ENCODE assay signal across 1 cellular context in the genomic region with DNA sequence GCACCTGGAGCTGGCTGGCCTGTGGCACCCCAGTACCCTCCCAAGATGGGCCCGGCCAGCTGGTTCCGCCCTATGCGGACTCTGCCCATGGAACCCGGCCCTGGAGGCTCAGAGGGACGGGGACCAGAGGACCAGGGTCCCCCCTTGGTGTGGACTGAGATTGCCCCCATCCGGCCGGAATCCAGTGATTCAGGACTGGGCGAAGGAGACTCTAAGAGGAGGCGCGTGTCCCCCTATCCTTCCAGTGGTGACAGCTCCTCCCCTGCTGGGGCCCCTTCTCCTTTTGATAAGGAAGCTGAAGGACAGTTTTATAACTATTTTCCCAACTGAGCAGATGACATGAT.
TF ChIP-seq lines count a peak whose summit lies in the region.

No MANE protein-coding gene starts in this region.

TF ChIP-seq in K562, 482 proteins besides CTCF, POLR2A, EP300 and RAD21 (continued from another document):
- TF ChIP-seq, protein P1, sequence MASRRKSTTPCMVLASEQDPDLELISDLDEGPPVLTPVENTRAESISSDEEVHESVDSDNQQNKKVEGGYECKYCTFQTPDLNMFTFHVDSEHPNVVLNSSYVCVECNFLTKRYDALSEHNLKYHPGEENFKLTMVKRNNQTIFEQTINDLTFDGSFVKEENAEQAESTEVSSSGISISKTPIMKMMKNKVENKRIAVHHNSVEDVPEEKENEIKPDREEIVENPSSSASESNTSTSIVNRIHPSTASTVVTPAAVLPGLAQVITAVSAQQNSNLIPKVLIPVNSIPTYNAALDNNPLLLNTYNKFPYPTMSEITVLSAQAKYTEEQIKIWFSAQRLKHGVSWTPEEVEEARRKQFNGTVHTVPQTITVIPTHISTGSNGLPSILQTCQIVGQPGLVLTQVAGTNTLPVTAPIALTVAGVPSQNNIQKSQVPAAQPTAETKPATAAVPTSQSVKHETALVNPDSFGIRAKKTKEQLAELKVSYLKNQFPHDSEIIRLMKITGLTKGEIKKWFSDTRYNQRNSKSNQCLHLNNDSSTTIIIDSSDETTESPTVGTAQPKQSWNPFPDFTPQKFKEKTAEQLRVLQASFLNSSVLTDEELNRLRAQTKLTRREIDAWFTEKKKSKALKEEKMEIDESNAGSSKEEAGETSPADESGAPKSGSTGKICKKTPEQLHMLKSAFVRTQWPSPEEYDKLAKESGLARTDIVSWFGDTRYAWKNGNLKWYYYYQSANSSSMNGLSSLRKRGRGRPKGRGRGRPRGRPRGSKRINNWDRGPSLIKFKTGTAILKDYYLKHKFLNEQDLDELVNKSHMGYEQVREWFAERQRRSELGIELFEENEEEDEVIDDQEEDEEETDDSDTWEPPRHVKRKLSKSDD (conservative IDR thresholded peaks at IDR 0.05; ENCODE audit: low read length) = no peak
- no peak for TF ChIP-seq ETS2 (tag; IDR thresholded peaks at IDR 0.05; ENCODE audit: borderline replicate concordance, poor library complexity, severe bottlenecking)
- TF ChIP-seq, protein P2, sequence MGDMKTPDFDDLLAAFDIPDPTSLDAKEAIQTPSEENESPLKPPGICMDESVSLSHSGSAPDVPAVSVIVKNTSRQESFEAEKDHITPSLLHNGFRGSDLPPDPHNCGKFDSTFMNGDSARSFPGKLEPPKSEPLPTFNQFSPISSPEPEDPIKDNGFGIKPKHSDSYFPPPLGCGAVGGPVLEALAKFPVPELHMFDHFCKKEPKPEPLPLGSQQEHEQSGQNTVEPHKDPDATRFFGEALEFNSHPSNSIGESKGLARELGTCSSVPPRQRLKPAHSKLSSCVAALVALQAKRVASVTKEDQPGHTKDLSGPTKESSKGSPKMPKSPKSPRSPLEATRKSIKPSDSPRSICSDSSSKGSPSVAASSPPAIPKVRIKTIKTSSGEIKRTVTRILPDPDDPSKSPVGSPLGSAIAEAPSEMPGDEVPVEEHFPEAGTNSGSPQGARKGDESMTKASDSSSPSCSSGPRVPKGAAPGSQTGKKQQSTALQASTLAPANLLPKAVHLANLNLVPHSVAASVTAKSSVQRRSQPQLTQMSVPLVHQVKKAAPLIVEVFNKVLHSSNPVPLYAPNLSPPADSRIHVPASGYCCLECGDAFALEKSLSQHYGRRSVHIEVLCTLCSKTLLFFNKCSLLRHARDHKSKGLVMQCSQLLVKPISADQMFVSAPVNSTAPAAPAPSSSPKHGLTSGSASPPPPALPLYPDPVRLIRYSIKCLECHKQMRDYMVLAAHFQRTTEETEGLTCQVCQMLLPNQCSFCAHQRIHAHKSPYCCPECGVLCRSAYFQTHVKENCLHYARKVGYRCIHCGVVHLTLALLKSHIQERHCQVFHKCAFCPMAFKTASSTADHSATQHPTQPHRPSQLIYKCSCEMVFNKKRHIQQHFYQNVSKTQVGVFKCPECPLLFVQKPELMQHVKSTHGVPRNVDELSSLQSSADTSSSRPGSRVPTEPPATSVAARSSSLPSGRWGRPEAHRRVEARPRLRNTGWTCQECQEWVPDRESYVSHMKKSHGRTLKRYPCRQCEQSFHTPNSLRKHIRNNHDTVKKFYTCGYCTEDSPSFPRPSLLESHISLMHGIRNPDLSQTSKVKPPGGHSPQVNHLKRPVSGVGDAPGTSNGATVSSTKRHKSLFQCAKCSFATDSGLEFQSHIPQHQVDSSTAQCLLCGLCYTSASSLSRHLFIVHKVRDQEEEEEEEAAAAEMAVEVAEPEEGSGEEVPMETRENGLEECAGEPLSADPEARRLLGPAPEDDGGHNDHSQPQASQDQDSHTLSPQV (IDR thresholded peaks at IDR 0.05) = no peak
- no peak for TF ChIP-seq HLTF (IDR thresholded peaks at IDR 0.05)
- TF ChIP-seq HNRNPH1 (optimal IDR thresholded peaks at IDR 0.05; ENCODE audit: low read depth, low read length) = no peak
- TF ChIP-seq FOXK1 (CRISPR knock-in tag; IDR thresholded peaks at IDR 0.05; ENCODE audit: borderline replicate concordance) = no peak
- no peak for TF ChIP-seq BACH1 (tag; IDR thresholded peaks at IDR 0.05)
- TF ChIP-seq TBP (optimal IDR thresholded peaks at IDR 0.05; ENCODE audit: low read depth, low read length) = no peak
- TF ChIP-seq CTBP1 (IDR thresholded peaks at IDR 0.05; ENCODE audit: borderline replicate concordance) = peak; percentile 47
- TF ChIP-seq ZNF253 (CRISPR knock-in tag; conservative IDR thresholded peaks at IDR 0.05) = no peak
- no peak for TF ChIP-seq ZNF384 (IDR thresholded peaks at IDR 0.05; ENCODE audit: low read depth, low read length)
- TF ChIP-seq, protein P3, sequence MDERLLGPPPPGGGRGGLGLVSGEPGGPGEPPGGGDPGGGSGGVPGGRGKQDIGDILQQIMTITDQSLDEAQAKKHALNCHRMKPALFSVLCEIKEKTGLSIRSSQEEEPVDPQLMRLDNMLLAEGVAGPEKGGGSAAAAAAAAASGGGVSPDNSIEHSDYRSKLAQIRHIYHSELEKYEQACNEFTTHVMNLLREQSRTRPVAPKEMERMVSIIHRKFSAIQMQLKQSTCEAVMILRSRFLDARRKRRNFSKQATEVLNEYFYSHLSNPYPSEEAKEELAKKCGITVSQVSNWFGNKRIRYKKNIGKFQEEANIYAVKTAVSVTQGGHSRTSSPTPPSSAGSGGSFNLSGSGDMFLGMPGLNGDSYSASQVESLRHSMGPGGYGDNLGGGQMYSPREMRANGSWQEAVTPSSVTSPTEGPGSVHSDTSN (CRISPR knock-in tag; IDR thresholded peaks at IDR 0.05; ENCODE audit: low read depth) = no peak
- TF ChIP-seq, protein P3 (tag; conservative IDR thresholded peaks at IDR 0.05; ENCODE audit: low read depth) = 0 out of 2 replicates have a peak, but pooled peaks have one; percentile 10
- TF ChIP-seq, protein P4, sequence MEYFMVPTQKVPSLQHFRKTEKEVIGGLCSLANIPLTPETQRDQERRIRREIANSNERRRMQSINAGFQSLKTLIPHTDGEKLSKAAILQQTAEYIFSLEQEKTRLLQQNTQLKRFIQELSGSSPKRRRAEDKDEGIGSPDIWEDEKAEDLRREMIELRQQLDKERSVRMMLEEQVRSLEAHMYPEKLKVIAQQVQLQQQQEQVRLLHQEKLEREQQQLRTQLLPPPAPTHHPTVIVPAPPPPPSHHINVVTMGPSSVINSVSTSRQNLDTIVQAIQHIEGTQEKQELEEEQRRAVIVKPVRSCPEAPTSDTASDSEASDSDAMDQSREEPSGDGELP (CRISPR knock-in tag; IDR thresholded peaks at IDR 0.05; ENCODE audit: borderline replicate concordance) = no peak
- TF ChIP-seq, protein P5, sequence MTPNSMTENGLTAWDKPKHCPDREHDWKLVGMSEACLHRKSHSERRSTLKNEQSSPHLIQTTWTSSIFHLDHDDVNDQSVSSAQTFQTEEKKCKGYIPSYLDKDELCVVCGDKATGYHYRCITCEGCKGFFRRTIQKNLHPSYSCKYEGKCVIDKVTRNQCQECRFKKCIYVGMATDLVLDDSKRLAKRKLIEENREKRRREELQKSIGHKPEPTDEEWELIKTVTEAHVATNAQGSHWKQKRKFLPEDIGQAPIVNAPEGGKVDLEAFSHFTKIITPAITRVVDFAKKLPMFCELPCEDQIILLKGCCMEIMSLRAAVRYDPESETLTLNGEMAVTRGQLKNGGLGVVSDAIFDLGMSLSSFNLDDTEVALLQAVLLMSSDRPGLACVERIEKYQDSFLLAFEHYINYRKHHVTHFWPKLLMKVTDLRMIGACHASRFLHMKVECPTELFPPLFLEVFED (CRISPR knock-in tag; conservative IDR thresholded peaks at IDR 0.05) = no peak
- TF ChIP-seq TEAD4 (IDR thresholded peaks at IDR 0.05; ENCODE audit: low read length) = 0 out of 2 replicates have a peak, but pooled peaks have one; percentile 46
- no peak for TF ChIP-seq TEAD4 (CRISPR knock-in tag; IDR thresholded peaks at IDR 0.05; ENCODE audit: borderline replicate concordance)
- no peak for TF ChIP-seq HCFC1 (IDR thresholded peaks at IDR 0.05; ENCODE audit: low read depth, low read length)
- TF ChIP-seq ILK (tag; IDR thresholded peaks at IDR 0.05; ENCODE audit: borderline replicate concordance, low read depth) = no peak
- TF ChIP-seq TEAD2 (tag; IDR thresholded peaks at IDR 0.05) = peak; percentile 52; the same call in 1 of the 2 replicates
- TF ChIP-seq TCF7L2 (IDR thresholded peaks at IDR 0.05; ENCODE audit: low read depth, low read length) = no peak
- TF ChIP-seq HNRNPL (IDR thresholded peaks at IDR 0.05; ENCODE audit: low read depth, low read length) = no peak
- TF ChIP-seq, protein P6, sequence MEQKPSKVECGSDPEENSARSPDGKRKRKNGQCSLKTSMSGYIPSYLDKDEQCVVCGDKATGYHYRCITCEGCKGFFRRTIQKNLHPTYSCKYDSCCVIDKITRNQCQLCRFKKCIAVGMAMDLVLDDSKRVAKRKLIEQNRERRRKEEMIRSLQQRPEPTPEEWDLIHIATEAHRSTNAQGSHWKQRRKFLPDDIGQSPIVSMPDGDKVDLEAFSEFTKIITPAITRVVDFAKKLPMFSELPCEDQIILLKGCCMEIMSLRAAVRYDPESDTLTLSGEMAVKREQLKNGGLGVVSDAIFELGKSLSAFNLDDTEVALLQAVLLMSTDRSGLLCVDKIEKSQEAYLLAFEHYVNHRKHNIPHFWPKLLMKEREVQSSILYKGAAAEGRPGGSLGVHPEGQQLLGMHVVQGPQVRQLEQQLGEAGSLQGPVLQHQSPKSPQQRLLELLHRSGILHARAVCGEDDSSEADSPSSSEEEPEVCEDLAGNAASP (IDR thresholded peaks at IDR 0.05) = no peak
- no peak for TF ChIP-seq ZNF263 (CRISPR knock-in tag; IDR thresholded peaks at IDR 0.05; ENCODE audit: borderline replicate concordance)
- TF ChIP-seq, protein P7, sequence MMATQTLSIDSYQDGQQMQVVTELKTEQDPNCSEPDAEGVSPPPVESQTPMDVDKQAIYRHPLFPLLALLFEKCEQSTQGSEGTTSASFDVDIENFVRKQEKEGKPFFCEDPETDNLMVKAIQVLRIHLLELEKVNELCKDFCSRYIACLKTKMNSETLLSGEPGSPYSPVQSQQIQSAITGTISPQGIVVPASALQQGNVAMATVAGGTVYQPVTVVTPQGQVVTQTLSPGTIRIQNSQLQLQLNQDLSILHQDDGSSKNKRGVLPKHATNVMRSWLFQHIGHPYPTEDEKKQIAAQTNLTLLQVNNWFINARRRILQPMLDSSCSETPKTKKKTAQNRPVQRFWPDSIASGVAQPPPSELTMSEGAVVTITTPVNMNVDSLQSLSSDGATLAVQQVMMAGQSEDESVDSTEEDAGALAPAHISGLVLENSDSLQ (IDR thresholded peaks at IDR 0.05) = 0 out of 2 replicates have a peak, but pooled peaks have one; percentile 19
- TF ChIP-seq ZNF347 (CRISPR knock-in tag; IDR thresholded peaks at IDR 0.05; ENCODE audit: low read depth) = no peak
- TF ChIP-seq, protein P8, sequence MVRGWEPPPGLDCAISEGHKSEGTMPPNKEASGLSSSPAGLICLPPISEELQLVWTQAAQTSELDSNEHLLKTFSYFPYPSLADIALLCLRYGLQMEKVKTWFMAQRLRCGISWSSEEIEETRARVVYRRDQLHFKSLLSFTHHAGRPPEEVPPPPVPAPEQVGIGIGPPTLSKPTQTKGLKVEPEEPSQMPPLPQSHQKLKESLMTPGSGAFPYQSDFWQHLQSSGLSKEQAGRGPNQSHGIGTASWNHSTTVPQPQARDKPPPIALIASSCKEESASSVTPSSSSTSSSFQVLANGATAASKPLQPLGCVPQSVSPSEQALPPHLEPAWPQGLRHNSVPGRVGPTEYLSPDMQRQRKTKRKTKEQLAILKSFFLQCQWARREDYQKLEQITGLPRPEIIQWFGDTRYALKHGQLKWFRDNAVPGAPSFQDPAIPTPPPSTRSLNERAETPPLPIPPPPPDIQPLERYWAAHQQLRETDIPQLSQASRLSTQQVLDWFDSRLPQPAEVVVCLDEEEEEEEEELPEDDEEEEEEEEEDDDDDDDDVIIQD (CRISPR knock-in tag; IDR thresholded peaks at IDR 0.05) = no peak
- no peak for TF ChIP-seq CHD4 (IDR thresholded peaks at IDR 0.05; ENCODE audit: insufficient read depth, insufficient replicate concordance, low read depth, low read length, poor library complexity, severe bottlenecking)
- TF ChIP-seq, protein P9, sequence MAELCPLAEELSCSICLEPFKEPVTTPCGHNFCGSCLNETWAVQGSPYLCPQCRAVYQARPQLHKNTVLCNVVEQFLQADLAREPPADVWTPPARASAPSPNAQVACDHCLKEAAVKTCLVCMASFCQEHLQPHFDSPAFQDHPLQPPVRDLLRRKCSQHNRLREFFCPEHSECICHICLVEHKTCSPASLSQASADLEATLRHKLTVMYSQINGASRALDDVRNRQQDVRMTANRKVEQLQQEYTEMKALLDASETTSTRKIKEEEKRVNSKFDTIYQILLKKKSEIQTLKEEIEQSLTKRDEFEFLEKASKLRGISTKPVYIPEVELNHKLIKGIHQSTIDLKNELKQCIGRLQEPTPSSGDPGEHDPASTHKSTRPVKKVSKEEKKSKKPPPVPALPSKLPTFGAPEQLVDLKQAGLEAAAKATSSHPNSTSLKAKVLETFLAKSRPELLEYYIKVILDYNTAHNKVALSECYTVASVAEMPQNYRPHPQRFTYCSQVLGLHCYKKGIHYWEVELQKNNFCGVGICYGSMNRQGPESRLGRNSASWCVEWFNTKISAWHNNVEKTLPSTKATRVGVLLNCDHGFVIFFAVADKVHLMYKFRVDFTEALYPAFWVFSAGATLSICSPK (IDR thresholded peaks at IDR 0.05; ENCODE audit: borderline replicate concordance) = no peak
TF ChIP-seq in K562: peak in this region for 13.
